ENCODE assay signal across 8 cellular contexts in genomic region chr16:361872-362701, GRCh38. TPM values are rescaled to one million over a fixed set of nuclear protein-coding genes. Genes with fewer than 3 reads are reported as not detected.
DNase-seq lines count a peak whose midpoint lies in the region; ATAC-seq, FAIRE-seq and TF ChIP-seq lines count a peak whose summit lies in the region.

No MANE protein-coding gene starts in this region.

- no peaks in the 10 kb centered on the region for H4K20me1 ChIP-seq in OCI-LY1 (ENCODE audit: insufficient read depth, low read length)

- H3K4me3 ChIP-seq in OCI-LY1 (ENCODE audit: low read depth, low read length, poor library complexity, severe bottlenecking): no peak overlapping the region

- no peaks in the 10 kb centered on the region for H3K79me2 ChIP-seq in OCI-LY1 (ENCODE audit: insufficient read depth, low read length)

- no peaks in the 10 kb centered on the region for H3K9me3 ChIP-seq in OCI-LY1 (ENCODE audit: low read length)

- H3K4me3 Mint-ChIP-seq in natural killer cell: no peak overlapping the region
- peak overlapping the region; percentile 52 to 76 for H3K4me3 Mint-ChIP-seq in stimulated activated naive CD8-positive, alpha-beta T cell treated with anti-CD3 and anti-CD28 coated beads, Interleukin-15, amount 100 ng/mL, for 72 hours

- no peaks in the 10 kb centered on the region for H3K36me3 Mint-ChIP-seq in natural killer cell

- no peaks in the 10 kb centered on the region for H3K9me3 Mint-ChIP-seq in natural killer cell
- no peaks in the 10 kb centered on the region for H3K9me3 Mint-ChIP-seq in stimulated activated naive CD8-positive, alpha-beta T cell treated with anti-CD3 and anti-CD28 coated beads, Interleukin-15, amount 100 ng/mL, for 72 hours

- peak; percentile 74 for FAIRE-seq in HTR-8/SVneo (lab: Jason Lieb, UNC)

- H3K4me1 Mint-ChIP-seq in natural killer cell: peaks cover 5 to 7% of the 10 kb centered on the region in 2 donors
- H3K4me1 Mint-ChIP-seq in stimulated activated naive CD8-positive, alpha-beta T cell treated with anti-CD3 and anti-CD28 coated beads, Interleukin-15, amount 100 ng/mL, for 72 hours: peaks cover 9% of the 10 kb centered on the region

- H2AFZ ChIP-seq in OCI-LY1 (ENCODE audit: low read length): no peak overlapping the region

- no peaks in the 10 kb centered on the region for H3F3A ChIP-seq in OCI-LY1 (ENCODE audit: insufficient read depth, low read length)

- no peaks in the 10 kb centered on the region for H3K27me3 Mint-ChIP-seq in natural killer cell (ENCODE audit: low read depth in 2 of 2)
- no peaks in the 10 kb centered on the region for H3K27me3 Mint-ChIP-seq in stimulated activated naive CD8-positive, alpha-beta T cell treated with anti-CD3 and anti-CD28 coated beads, Interleukin-15, amount 100 ng/mL, for 72 hours

- H3K4me1 ChIP-seq in OCI-LY1 (ENCODE audit: insufficient read depth, low read length, severe bottlenecking): no peaks in the 10 kb centered on the region

- no peak overlapping the region for H3K27ac Mint-ChIP-seq in natural killer cell
- peak overlapping the region in 1 of 2 donors; percentile 6 for H3K27ac Mint-ChIP-seq in stimulated activated naive CD8-positive, alpha-beta T cell treated with anti-CD3 and anti-CD28 coated beads, Interleukin-15, amount 100 ng/mL, for 72 hours

- no peaks in the 10 kb centered on the region for H3K9me2 ChIP-seq in OCI-LY1 (ENCODE audit: low read depth, low read length)

- no peak overlapping the region for H3K27ac ChIP-seq in OCI-LY1 (ENCODE audit: low read depth, low read length, poor library complexity, severe bottlenecking)

- peak; percentile 68 for DNase-seq in GDM1 (lab: John Stamatoyannopoulos, UW)
- peak; percentile 70 for DNase-seq in HTR-8/SVneo (ENCODE audit: insufficient read length, low spot score)
- DNase-seq in activated T-cell treated with anti-CD3 and anti-CD28 coated beads for 48 hours (ENCODE audit: low read depth): peak; percentile 73
- DNase-seq in natural killer cell: peak; percentile 67
- peak; percentile 70 to 79 for DNase-seq in stimulated activated naive CD8-positive, alpha-beta T cell treated with anti-CD3 and anti-CD28 coated beads, Interleukin-15, amount 100 ng/mL, for 72 hours

- intact Hi-C loops in natural killer cell (cut with micrococcal nuclease): loop anchor here (1.0 kb wide), 2 partner anchors 59 to 255 kb away; no protein-coding TSS in a partner anchor

- ATAC-seq in esophagus mucosa: peak; percentile 77
- ATAC-seq in natural killer cell: peak; percentile 89 to 98 (median 95)
- peak; percentile 88 for ATAC-seq in stimulated activated naive CD8-positive, alpha-beta T cell treated with anti-CD3 and anti-CD28 coated beads, Interleukin-15, amount 100 ng/mL, for 72 hours
- no peak for ATAC-seq in HG03108 (IDR thresholded peaks at IDR 0.05; ENCODE audit: unreplicated experiment)

- TF ChIP-seq CTCF in OCI-LY1 (IDR thresholded peaks at IDR 0.05; ENCODE audit: low read length) (peak; percentile 82), natural killer cell (IDR thresholded peaks at IDR 0.05) (peak; percentile 70)

- H3K27me3 ChIP-seq in OCI-LY1 (ENCODE audit: insufficient read depth, low read length): no peaks in the 10 kb centered on the region

- H3K4me2 ChIP-seq in OCI-LY1 (ENCODE audit: low read length): peak overlapping the region; percentile 21; the same call in 1 of the 2 replicates

- no peak overlapping the region for H3K9ac ChIP-seq in OCI-LY1 (ENCODE audit: low read length)

- H3K36me3 ChIP-seq in OCI-LY1 (ENCODE audit: insufficient read depth, low read length): peaks cover 12% of the 10 kb centered on the region

RNA-seq across cellular contexts. Expression of gene MRPL28, which starts 8.3 kb away (rescaled TPM):
- total RNA-seq in esophagus mucosa: 50.8 TPM
- total RNA-seq in natural killer cell: 10 to 100 TPM; 33.9 to 38.9 (median 37.5) TPM

RNA-seq across cellular contexts. Expression of gene AXIN1, which starts 9.6 kb away (rescaled TPM):
- 15.3 TPM for total RNA-seq in esophagus mucosa
- 100 to 1,000 TPM; 100 to 122 (median 106) TPM for total RNA-seq in natural killer cell

RNA-seq across cellular contexts. Expression of gene PGAP6, which starts 19.7 kb away (rescaled TPM):
- total RNA-seq in esophagus mucosa: 14.5 TPM
- 10 to 100 TPM; 48.0 to 66.7 (median 54.2) TPM for total RNA-seq in natural killer cell

RNA-seq across cellular contexts. Expression of gene NME4, which starts 34.9 kb away (rescaled TPM):
- total RNA-seq in esophagus mucosa: 25.3 TPM
- 10 to 100 TPM; 10.7 to 27.4 (median 25.4) TPM for total RNA-seq in natural killer cell

RNA-seq across cellular contexts. Expression of gene DECR2, which starts 39.6 kb away (rescaled TPM):
- total RNA-seq in esophagus mucosa (8.4 TPM), natural killer cell (10 to 100 TPM in 2 of 3 donors, 1 to 10 TPM in 1; 9.5 to 13.0 (median 12.9) TPM)
